Comparison of ENCODE assay signal across 1 cellular context in the genomic region with DNA sequence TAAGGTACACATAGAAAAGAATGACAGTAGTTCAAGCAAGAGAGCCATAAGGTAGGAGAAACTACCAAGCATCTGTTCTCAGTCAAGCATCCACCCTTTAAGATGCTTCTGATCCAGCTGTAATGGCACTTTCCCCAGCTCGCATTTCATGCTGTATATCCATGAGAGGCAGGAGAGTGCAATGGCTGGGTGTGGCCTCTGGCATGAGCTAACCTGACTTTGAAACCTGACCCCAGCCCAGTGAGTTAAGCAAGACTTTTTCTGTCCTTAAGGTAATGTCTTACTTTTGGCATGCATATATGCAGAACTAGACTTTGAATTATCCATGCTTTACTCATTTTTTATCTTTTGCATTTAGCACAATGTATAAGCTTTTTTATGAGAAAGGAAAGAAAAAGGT.
TF ChIP-seq lines count a peak whose summit lies in the region.

No MANE protein-coding gene starts in this region.

TF ChIP-seq in WTC11, 78 proteins besides CTCF, POLR2A, EP300 and RAD21 (continued from another document):
- TF ChIP-seq, protein P1, sequence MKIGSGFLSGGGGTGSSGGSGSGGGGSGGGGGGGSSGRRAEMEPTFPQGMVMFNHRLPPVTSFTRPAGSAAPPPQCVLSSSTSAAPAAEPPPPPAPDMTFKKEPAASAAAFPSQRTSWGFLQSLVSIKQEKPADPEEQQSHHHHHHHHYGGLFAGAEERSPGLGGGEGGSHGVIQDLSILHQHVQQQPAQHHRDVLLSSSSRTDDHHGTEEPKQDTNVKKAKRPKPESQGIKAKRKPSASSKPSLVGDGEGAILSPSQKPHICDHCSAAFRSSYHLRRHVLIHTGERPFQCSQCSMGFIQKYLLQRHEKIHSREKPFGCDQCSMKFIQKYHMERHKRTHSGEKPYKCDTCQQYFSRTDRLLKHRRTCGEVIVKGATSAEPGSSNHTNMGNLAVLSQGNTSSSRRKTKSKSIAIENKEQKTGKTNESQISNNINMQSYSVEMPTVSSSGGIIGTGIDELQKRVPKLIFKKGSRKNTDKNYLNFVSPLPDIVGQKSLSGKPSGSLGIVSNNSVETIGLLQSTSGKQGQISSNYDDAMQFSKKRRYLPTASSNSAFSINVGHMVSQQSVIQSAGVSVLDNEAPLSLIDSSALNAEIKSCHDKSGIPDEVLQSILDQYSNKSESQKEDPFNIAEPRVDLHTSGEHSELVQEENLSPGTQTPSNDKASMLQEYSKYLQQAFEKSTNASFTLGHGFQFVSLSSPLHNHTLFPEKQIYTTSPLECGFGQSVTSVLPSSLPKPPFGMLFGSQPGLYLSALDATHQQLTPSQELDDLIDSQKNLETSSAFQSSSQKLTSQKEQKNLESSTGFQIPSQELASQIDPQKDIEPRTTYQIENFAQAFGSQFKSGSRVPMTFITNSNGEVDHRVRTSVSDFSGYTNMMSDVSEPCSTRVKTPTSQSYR (CRISPR knock-in tag; IDR thresholded peaks at IDR 0.05) = no peak
- TF ChIP-seq, protein P2, sequence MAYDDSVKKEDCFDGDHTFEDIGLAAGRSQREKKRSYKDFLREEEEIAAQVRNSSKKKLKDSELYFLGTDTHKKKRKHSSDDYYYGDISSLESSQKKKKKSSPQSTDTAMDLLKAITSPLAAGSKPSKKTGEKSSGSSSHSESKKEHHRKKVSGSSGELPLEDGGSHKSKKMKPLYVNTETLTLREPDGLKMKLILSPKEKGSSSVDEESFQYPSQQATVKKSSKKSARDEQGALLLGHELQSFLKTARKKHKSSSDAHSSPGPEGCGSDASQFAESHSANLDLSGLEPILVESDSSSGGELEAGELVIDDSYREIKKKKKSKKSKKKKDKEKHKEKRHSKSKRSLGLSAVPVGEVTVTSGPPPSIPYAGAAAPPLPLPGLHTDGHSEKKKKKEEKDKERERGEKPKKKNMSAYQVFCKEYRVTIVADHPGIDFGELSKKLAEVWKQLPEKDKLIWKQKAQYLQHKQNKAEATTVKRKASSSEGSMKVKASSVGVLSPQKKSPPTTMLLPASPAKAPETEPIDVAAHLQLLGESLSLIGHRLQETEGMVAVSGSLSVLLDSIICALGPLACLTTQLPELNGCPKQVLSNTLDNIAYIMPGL (CRISPR knock-in tag; IDR thresholded peaks at IDR 0.05) = no peak
- TF ChIP-seq, protein P3, sequence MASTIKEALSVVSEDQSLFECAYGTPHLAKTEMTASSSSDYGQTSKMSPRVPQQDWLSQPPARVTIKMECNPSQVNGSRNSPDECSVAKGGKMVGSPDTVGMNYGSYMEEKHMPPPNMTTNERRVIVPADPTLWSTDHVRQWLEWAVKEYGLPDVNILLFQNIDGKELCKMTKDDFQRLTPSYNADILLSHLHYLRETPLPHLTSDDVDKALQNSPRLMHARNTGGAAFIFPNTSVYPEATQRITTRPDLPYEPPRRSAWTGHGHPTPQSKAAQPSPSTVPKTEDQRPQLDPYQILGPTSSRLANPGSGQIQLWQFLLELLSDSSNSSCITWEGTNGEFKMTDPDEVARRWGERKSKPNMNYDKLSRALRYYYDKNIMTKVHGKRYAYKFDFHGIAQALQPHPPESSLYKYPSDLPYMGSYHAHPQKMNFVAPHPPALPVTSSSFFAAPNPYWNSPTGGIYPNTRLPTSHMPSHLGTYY (CRISPR knock-in tag; IDR thresholded peaks at IDR 0.05) = no peak
